ENCODE assay signal across 2 cellular contexts in the genomic region with DNA sequence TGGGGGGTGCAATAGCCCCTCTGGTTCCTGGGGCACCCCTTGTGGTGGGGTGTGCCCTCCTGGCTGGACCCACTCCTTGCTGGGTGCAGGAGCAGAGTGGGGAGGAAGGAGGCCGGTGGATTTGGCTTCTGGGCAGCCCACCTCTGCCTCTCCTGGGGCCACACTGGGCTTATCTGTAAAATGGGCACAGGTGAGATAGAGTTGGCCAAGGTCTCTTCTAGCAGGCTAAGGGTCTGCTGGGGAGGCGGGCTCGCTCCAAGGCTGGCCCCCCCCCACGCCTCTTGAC.
TF ChIP-seq lines count a peak whose summit lies in the region.

No MANE protein-coding gene starts in this region.

TF ChIP-seq in GM23338, 12 proteins besides CTCF, POLR2A, EP300 and RAD21:
- TF ChIP-seq ZNF331 (CRISPR knock-in tag; IDR thresholded peaks at IDR 0.05; ENCODE audit: low read depth) (no peak), EZH2 (IDR thresholded peaks at IDR 0.05; ENCODE audit: low read depth, unreplicated experiment) (no peak), ZNF114 (CRISPR knock-in tag; IDR thresholded peaks at IDR 0.05) (no peak), STAT1 (IDR thresholded peaks at IDR 0.05; ENCODE audit: unreplicated experiment) (no peak), NANOG (IDR thresholded peaks at IDR 0.05; ENCODE audit: borderline replicate concordance) (no peak), JUNB (IDR thresholded peaks at IDR 0.05; ENCODE audit: unreplicated experiment) (no peak)
- TF ChIP-seq, protein P1, sequence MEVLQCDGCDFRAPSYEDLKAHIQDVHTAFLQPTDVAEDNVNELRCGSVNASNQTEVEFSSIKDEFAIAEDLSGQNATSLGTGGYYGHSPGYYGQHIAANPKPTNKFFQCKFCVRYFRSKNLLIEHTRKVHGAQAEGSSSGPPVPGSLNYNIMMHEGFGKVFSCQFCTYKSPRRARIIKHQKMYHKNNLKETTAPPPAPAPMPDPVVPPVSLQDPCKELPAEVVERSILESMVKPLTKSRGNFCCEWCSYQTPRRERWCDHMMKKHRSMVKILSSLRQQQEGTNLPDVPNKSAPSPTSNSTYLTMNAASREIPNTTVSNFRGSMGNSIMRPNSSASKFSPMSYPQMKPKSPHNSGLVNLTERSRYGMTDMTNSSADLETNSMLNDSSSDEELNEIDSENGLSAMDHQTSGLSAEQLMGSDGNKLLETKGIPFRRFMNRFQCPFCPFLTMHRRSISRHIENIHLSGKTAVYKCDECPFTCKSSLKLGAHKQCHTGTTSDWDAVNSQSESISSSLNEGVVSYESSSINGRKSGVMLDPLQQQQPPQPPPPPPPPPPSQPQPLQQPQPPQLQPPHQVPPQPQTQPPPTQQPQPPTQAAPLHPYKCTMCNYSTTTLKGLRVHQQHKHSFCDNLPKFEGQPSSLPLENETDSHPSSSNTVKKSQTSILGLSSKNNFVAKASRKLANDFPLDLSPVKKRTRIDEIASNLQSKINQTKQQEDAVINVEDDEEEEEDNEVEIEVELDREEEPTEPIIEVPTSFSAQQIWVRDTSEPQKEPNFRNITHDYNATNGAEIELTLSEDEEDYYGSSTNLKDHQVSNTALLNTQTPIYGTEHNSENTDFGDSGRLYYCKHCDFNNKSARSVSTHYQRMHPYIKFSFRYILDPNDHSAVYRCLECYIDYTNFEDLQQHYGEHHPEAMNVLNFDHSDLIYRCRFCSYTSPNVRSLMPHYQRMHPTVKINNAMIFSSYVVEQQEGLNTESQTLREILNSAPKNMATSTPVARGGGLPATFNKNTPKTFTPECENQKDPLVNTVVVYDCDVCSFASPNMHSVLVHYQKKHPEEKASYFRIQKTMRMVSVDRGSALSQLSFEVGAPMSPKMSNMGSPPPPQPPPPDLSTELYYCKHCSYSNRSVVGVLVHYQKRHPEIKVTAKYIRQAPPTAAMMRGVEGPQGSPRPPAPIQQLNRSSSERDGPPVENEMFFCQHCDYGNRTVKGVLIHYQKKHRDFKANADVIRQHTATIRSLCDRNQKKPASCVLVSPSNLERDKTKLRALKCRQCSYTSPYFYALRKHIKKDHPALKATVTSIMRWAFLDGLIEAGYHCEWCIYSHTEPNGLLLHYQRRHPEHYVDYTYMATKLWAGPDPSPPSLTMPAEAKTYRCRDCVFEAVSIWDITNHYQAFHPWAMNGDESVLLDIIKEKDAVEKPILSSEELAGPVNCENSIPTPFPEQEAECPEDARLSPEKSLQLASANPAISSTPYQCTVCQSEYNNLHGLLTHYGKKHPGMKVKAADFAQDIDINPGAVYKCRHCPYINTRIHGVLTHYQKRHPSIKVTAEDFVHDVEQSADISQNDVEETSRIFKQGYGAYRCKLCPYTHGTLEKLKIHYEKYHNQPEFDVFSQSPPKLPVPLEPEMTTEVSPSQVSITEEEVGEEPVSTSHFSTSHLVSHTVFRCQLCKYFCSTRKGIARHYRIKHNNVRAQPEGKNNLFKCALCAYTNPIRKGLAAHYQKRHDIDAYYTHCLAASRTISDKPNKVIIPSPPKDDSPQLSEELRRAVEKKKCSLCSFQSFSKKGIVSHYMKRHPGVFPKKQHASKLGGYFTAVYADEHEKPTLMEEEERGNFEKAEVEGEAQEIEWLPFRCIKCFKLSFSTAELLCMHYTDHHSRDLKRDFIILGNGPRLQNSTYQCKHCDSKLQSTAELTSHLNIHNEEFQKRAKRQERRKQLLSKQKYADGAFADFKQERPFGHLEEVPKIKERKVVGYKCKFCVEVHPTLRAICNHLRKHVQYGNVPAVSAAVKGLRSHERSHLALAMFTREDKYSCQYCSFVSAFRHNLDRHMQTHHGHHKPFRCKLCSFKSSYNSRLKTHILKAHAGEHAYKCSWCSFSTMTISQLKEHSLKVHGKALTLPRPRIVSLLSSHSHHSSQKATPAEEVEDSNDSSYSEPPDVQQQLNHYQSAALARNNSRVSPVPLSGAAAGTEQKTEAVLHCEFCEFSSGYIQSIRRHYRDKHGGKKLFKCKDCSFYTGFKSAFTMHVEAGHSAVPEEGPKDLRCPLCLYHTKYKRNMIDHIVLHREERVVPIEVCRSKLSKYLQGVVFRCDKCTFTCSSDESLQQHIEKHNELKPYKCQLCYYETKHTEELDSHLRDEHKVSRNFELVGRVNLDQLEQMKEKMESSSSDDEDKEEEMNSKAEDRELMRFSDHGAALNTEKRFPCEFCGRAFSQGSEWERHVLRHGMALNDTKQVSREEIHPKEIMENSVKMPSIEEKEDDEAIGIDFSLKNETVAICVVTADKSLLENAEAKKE (CRISPR knock-in tag; IDR thresholded peaks at IDR 0.05): no peak

TF ChIP-seq in H1, 55 proteins besides CTCF, POLR2A, EP300 and RAD21:
- TF ChIP-seq HDAC6 (IDR thresholded peaks at IDR 0.05; ENCODE audit: low read depth, low read length) (no peak), POU5F1 (IDR thresholded peaks at IDR 0.05; ENCODE audit: low read depth, low read length) (no peak), CBX8 (IDR thresholded peaks at IDR 0.05; ENCODE audit: borderline replicate concordance, low read depth, low read length) (no peak), TCF12 (IDR thresholded peaks at IDR 0.05; ENCODE audit: low read depth, low read length) (no peak), E2F6 (IDR thresholded peaks at IDR 0.05) (no peak), EZH2 (IDR thresholded peaks at IDR 0.05; ENCODE audit: low read depth, low read length, severe bottlenecking) (no peak), KDM1A (IDR thresholded peaks at IDR 0.05; ENCODE audit: borderline replicate concordance, low read length) (0 out of 2 replicates have a peak, but pooled peaks have one; percentile 17), BACH1 (IDR thresholded peaks at IDR 0.05; ENCODE audit: low read length) (no peak), CBX5 (IDR thresholded peaks at IDR 0.05; ENCODE audit: low read depth, low read length) (no peak)
